In the genomic region with DNA sequence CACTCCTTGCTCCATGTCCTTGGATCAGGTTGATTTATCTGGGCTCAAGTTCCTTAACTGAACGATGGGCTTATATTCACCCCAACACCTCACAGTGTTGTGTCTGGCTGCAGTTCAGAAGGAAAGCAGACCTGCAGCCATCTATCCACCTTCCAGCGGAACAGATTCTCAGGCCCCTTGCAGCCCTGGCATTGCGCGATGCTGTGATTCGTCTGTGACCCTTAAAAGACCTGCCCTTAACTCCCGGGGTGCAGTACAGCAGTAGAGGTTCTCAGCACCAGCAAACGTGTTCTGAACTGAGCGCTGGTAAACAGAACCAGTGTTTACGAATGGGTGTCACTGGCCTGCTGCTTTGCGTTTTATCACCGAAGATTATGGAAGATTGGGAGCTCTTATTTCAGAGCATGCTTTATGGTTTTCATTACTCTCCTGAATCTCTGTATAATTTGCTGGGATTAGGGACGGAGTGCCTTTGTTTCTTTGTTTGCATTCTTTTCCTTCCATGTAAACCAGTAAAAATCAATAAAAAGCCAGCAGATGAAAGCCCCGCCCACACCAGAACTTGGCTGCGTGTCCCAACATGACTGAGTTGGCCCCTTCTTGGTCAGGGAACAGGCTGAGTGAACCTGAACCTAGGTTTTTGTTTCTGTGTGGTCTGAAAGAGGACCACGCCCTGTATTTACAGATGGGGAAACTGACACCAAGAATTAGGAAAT, we compare ENCODE assay signal across 11 cellular contexts.
DNase-seq lines count a peak whose midpoint lies in the region; FAIRE-seq and TF ChIP-seq lines count a peak whose summit lies in the region.
"Had no signal": no experiment of that assay in that cellular context is flagged by ENCODE, and none has a peak within 500 bp of the region (broad histone marks: within the 10 kb centered on the region; RNA-seq: fewer than 3 reads in every experiment).

No MANE protein-coding gene starts in this region.

- H3K4me2 ChIP-seq in GM23248 (ENCODE audit: unreplicated experiment) (peak overlapping the region; percentile 48), H1 (ENCODE audit: insufficient read depth in 1 of 2, low read depth in 2 of 2, low read length in 2 of 2) (no peak overlapping the region), skeletal muscle satellite cell (ENCODE audit: low read length) (peak overlapping the region; percentile 42), Karpas-422 (ENCODE audit: low read depth, low read length, poor library complexity, severe bottlenecking) (no peak overlapping the region)

- no peaks in the 10 kb centered on the region; the same call in 1 of the 2 replicates for H3K23me2 ChIP-seq in H1 (ENCODE audit: low read depth, low read length)

- H4K5ac ChIP-seq in H1 (ENCODE audit: insufficient read length, low read depth, low read length) = no peak overlapping the region

- H2AK5ac ChIP-seq in H1 (ENCODE audit: low read depth, low read length) = no peak overlapping the region

- no peak overlapping the region for H2BK15ac ChIP-seq in H1 (ENCODE audit: low read length)

- H2AFZ ChIP-seq in GM23248 (peak overlapping the region; percentile 48), H1 (ENCODE audit: low read length) (no peak overlapping the region), Karpas-422 (ENCODE audit: low read length) (no peak overlapping the region)

- TF ChIP-seq CTCF in H1 (IDR thresholded peaks at IDR 0.05; ENCODE audit: control extremely low read depth in 1 of 3, insufficient read depth in 1 of 3, low read depth in 1 of 3, low read length in 3 of 3) = no peak

- H3K27me3 ChIP-seq in GM23248 (replicated peaks; ENCODE audit: insufficient read depth) = no peaks in the 10 kb centered on the region
- H3K27me3 ChIP-seq in H1 (replicated peaks in 1 of 4; ENCODE audit: control insufficient read depth in 3 of 4, extremely low read depth in 1 of 4, insufficient read depth in 3 of 4, low read length in 3 of 4) = no peaks in the 10 kb centered on the region
- no peaks in the 10 kb centered on the region for H3K27me3 ChIP-seq in skeletal muscle satellite cell (ENCODE audit: control insufficient read depth, insufficient read depth, low read length)
- no peaks in the 10 kb centered on the region for H3K27me3 ChIP-seq in Karpas-422 (ENCODE audit: low read length)
- H3K27me3 ChIP-seq: upper lobe of right lung had no signal

- H3K9ac ChIP-seq in GM23248 (no peak overlapping the region), H1 (replicated peaks in 1 of 4; ENCODE audit: extremely low read depth in 1 of 4, low read depth in 3 of 4, low read length in 3 of 4) (no peak overlapping the region), skeletal muscle satellite cell (ENCODE audit: low read depth, low read length) (no peak overlapping the region), Karpas-422 (ENCODE audit: low read length) (no peak overlapping the region)

- no peak overlapping the region for H3K18ac ChIP-seq in H1 (ENCODE audit: extremely low read depth, low read length)

- H3K9me2 ChIP-seq in GM23248 (ENCODE audit: insufficient read depth) (no peaks in the 10 kb centered on the region), Karpas-422 (replicated peaks; ENCODE audit: insufficient read depth, low read length) (no peaks in the 10 kb centered on the region)

- peaks cover 19% of the 10 kb centered on the region for H3K4me1 ChIP-seq in GM23248 (ENCODE audit: insufficient read depth)
- peaks cover 0 to 7% (median 1%) of the 10 kb centered on the region in 4 experiments; a peak in 2 of 7 replicates for H3K4me1 ChIP-seq in H1 (replicated peaks in 1 of 4; ENCODE audit: control insufficient read depth in 3 of 4, insufficient read depth in 4 of 4, low read length in 3 of 4)
- peaks cover 24% of the 10 kb centered on the region for H3K4me1 ChIP-seq in skeletal muscle satellite cell (ENCODE audit: control insufficient read depth, insufficient read depth, low read length)
- no peaks in the 10 kb centered on the region for H3K4me1 ChIP-seq in Karpas-422 (ENCODE audit: low read length)
- H3K4me1 ChIP-seq: upper lobe of right lung had no signal

- no peak overlapping the region for H3K23ac ChIP-seq in H1 (ENCODE audit: insufficient read length)

- no peak for TF ChIP-seq RAD21 in H1 (IDR thresholded peaks at IDR 0.05 in 1 of 2, conservative IDR thresholded peaks at IDR 0.05 in 1 of 2; ENCODE audit: low read depth in 2 of 2, low read length in 2 of 2)

- H3K79me2 ChIP-seq in GM23248 (ENCODE audit: insufficient read depth) (no peaks in the 10 kb centered on the region), H1 (ENCODE audit: control insufficient read depth in 1 of 2, insufficient read depth in 2 of 2, low read length in 2 of 2) (no peaks in the 10 kb centered on the region), Karpas-422 (ENCODE audit: low read length) (no peaks in the 10 kb centered on the region)

- no peak for TF ChIP-seq EP300 in H1 (IDR thresholded peaks at IDR 0.05; ENCODE audit: borderline replicate concordance in 1 of 2, low read depth in 2 of 2, low read length in 2 of 2)

- H3K36me3 ChIP-seq in GM23248 (ENCODE audit: low read depth) (no peaks in the 10 kb centered on the region), H1 (ENCODE audit: control insufficient read depth in 2 of 4, insufficient read depth in 4 of 4, low read length in 3 of 4) (no peaks in the 10 kb centered on the region), skeletal muscle satellite cell (ENCODE audit: insufficient read depth, low read length) (no peaks in the 10 kb centered on the region), Karpas-422 (ENCODE audit: insufficient read depth, low read length) (no peaks in the 10 kb centered on the region)
- H3K36me3 ChIP-seq: upper lobe of right lung had no signal

- WGBS in GM23248 (ENCODE audit: low coverage in 1 of 2, low lambda C conversion rate in 2 of 2, missing lambda C conversion rate in 2 of 2), 2 experiments = 13 to 17% methylated on average over 11 to 15 of the region's 15 CpGs
- 65% methylated on average over 12 of the region's 15 CpGs; no CpG with 5 or more reads in 1 of the 2 experiments for WGBS in H1 (ENCODE audit: extremely low coverage in 1 of 2, insufficient coverage in 1 of 2, insufficient read length in 1 of 2, insufficient replicate concordance in 2 of 2, low coverage in 1 of 2, low lambda C conversion rate in 2 of 2, missing lambda C conversion rate in 1 of 2), 2 experiments

- H3K4me3 ChIP-seq in GM23248 (peak overlapping the region; percentile 24), H1 (ENCODE audit: extremely low read depth in 1 of 4, insufficient read depth in 2 of 4, low read depth in 3 of 4, low read length in 4 of 4) (no peak overlapping the region), skeletal muscle satellite cell (ENCODE audit: low read length) (no peak overlapping the region), Karpas-422 (ENCODE audit: low read length) (no peak overlapping the region)
- H3K4me3 ChIP-seq: upper lobe of right lung had no signal

- H2BK12ac ChIP-seq in H1 (ENCODE audit: low read depth, low read length) = no peak overlapping the region

- H2BK5ac ChIP-seq in H1 (ENCODE audit: low read depth, low read length) = no peak overlapping the region

- H3F3A ChIP-seq in GM23248 (ENCODE audit: insufficient read depth) = peaks cover 7% of the 10 kb centered on the region; the same call in 1 of the 2 replicates

- H2BK120ac ChIP-seq in H1 (replicated peaks; ENCODE audit: low read depth, low read length) = no peak overlapping the region

- H3K14ac ChIP-seq in H1 (ENCODE audit: insufficient read length) = no peak overlapping the region

- no peak overlapping the region for H4K8ac ChIP-seq in H1 (ENCODE audit: extremely low read depth, insufficient read depth, low read length)

- in situ Hi-C loops in GM23248 (cut with MboI) = no loop called here

- no peaks in the 10 kb centered on the region; the same call in 1 of the 2 replicates for H3K79me1 ChIP-seq in H1 (ENCODE audit: low read depth, low read length)

- TF ChIP-seq POLR2A in H1 (IDR thresholded peaks at IDR 0.05; ENCODE audit: control extremely low read depth in 1 of 2, low read depth in 2 of 2, low read length in 2 of 2) = no peak

- FAIRE-seq in H1 (lab: Jason Lieb, UNC) = peak; percentile 7

- H3K9me3 ChIP-seq in GM23248 (ENCODE audit: low read depth) = no peaks in the 10 kb centered on the region
- H3K9me3 ChIP-seq in H1 (ENCODE audit: insufficient read depth in 2 of 2, low read depth in 1 of 2, low read length in 1 of 2) = no peaks in the 10 kb centered on the region
- no peaks in the 10 kb centered on the region for H3K9me3 ChIP-seq in skeletal muscle satellite cell (replicated peaks; ENCODE audit: low read length)
- H3K9me3 ChIP-seq in Karpas-422 (ENCODE audit: low read length) = no peaks in the 10 kb centered on the region
- H3K9me3 ChIP-seq: upper lobe of right lung had no signal

- DNase-seq in GM23248 (peak; percentile 69), NCI-H345 (lab: John Stamatoyannopoulos, UW) (peak; percentile 76), H1 (ENCODE audit: low read depth in 1 of 2, low spot score in 2 of 2) (no peak), SKM-1 treated with dmso at 0.1 percent for 144 hours (lab: John Stamatoyannopoulos, UW; ENCODE audit: unreplicated experiment) (no peak), iPS-NIHi11 (ENCODE audit: low spot score) (no peak), Karpas-422 (no peak), OCI-M2 (lab: John Stamatoyannopoulos, UW; ENCODE audit: unreplicated experiment) (no peak)
- DNase-seq: activated CD4-positive, alpha-beta T cell treated with anti-CD3 and anti-CD28 coated beads, Interleukin-2, amount 50 U/mL, for 48 hours; stimulated activated CD4-positive, alpha-beta T cell treated with anti-CD3 and anti-CD28 coated beads, Interleukin-4, amount 100 ng/mL, for 4 hours; upper lobe of right lung had no signal

- no peak overlapping the region for H4K91ac ChIP-seq in H1 (replicated peaks; ENCODE audit: insufficient read length, low read length)

- no peak overlapping the region for H3K4ac ChIP-seq in H1 (replicated peaks; ENCODE audit: insufficient read length, low read depth, low read length)

- no peak overlapping the region for H2BK20ac ChIP-seq in H1 (ENCODE audit: low read length)

- no peak overlapping the region for H3K56ac ChIP-seq in H1 (replicated peaks; ENCODE audit: insufficient read length, low read depth, low read length)

- H3K27ac ChIP-seq in GM23248 = peak overlapping the region; percentile 25; the same call in 1 of the 2 replicates
- no peak overlapping the region for H3K27ac ChIP-seq in H1 (ENCODE audit: low read depth, low read length)
- no peak overlapping the region for H3K27ac ChIP-seq in Karpas-422 (ENCODE audit: low read length)
- H3K27ac ChIP-seq: upper lobe of right lung had no signal

- CTCF ChIA-PET in H1 (lab: Charles Lee; ENCODE audit: partially characterized antibody) = interaction anchor here (0.9 kb wide), 1 partner anchor 23 kb away, joined by 4 read pairs; no protein-coding TSS in a partner anchor

- no peaks in the 10 kb centered on the region for H4K20me1 ChIP-seq in GM23248 (ENCODE audit: insufficient read depth)
- no peaks in the 10 kb centered on the region for H4K20me1 ChIP-seq in H1 (replicated peaks in 1 of 2; ENCODE audit: control insufficient read depth in 1 of 2, insufficient read depth in 2 of 2, low read length in 2 of 2)
- H4K20me1 ChIP-seq in Karpas-422 (ENCODE audit: insufficient read depth, low read depth, low read length) = no peaks in the 10 kb centered on the region

- POLR2A ChIA-PET in H1 (lab: Charles Lee; ENCODE audit: partially characterized antibody) = interaction anchor here (0.6 kb wide), 1 partner anchor 106 kb away, joined by 3 read pairs; no protein-coding TSS in a partner anchor

TF ChIP-seq in H1, 55 proteins besides CTCF, POLR2A, EP300 and RAD21 (continues in another document):
- TF ChIP-seq ZNF274 (IDR thresholded peaks at IDR 0.05; ENCODE audit: borderline replicate concordance, extremely low read depth, low read length) = no peak

Comparison
In these comparisons a context has a peak if more than half of its experiments do, and no peak if none do; other contexts are left out.
1. DNase-seq: peak in GM23248 (single experiment) and NCI-H345 (single experiment); none in H1 (0 of 2), SKM-1 treated with dmso at 0.1 percent for 144 hours (single experiment), iPS-NIHi11 (single experiment), Karpas-422 (single experiment) and OCI-M2 (single experiment).
2. H3K4me2 ChIP-seq: peak in GM23248 (single experiment) and skeletal muscle satellite cell (single experiment); none in H1 (0 of 2) and Karpas-422 (single experiment).